1 cellular context compared by ENCODE assay signal in genomic region chr7:92200791-92201190, GRCh38.
TF ChIP-seq lines count a peak whose summit lies in the region.

No MANE protein-coding gene starts in this region.

TF ChIP-seq in HCT116, 20 proteins besides CTCF, POLR2A, EP300 and RAD21:
- TF ChIP-seq POLR2AphosphoS5 (IDR thresholded peaks at IDR 0.05; ENCODE audit: low read depth, low read length) (no peak), ATF3 (IDR thresholded peaks at IDR 0.05) (no peak), YY1 (IDR thresholded peaks at IDR 0.05; ENCODE audit: extremely low read depth, insufficient replicate concordance, low read depth, low read length) (no peak), FOSL1 (IDR thresholded peaks at IDR 0.05; ENCODE audit: low read depth) (no peak), CBX3 (IDR thresholded peaks at IDR 0.05; ENCODE audit: low read depth) (no peak), CEBPB (IDR thresholded peaks at IDR 0.05; ENCODE audit: low read depth) (no peak), EGR1 (IDR thresholded peaks at IDR 0.05; ENCODE audit: low read depth) (no peak), TCF7L2 (IDR thresholded peaks at IDR 0.05; ENCODE audit: borderline replicate concordance, extremely low read depth, insufficient read depth, insufficient read length) (no peak), ZNF274 (IDR thresholded peaks at IDR 0.05; ENCODE audit: low read depth, low read length) (no peak), ZBTB33 (IDR thresholded peaks at IDR 0.05; ENCODE audit: extremely low read depth, insufficient replicate concordance, low read length) (no peak), SRF (IDR thresholded peaks at IDR 0.05; ENCODE audit: low read depth) (no peak), SIN3A (IDR thresholded peaks at IDR 0.05; ENCODE audit: low read depth) (no peak), ZFX (IDR thresholded peaks at IDR 0.05) (no peak), EZH2 (IDR thresholded peaks at IDR 0.05) (no peak)
